Comparison of ENCODE assay signal across 10 cellular contexts in the genomic region with DNA sequence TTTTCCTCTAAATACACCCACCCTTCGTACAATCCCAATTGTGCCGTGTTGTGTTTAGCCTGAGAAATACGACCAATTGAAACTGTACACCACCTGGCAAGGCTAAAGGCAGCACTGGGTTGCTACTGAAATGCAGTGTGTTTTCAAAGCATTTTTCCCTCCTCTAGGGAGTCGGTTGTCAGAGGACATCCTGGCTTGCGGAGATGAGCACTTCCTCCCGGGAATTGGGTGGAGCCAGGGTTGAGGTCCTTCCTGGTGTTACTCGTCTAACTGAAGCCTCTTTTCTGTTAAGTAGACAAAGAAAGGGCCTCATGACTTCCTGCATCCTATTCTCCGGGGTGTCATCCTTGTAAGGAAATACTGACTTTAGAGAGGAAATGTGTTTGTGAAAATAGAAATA.
A peak's percentile ranks its signal among the peaks of the same experiment; 100 is the strongest.
DNase-seq lines count a peak whose midpoint lies in the region; ATAC-seq, FAIRE-seq and TF ChIP-seq lines count a peak whose summit lies in the region.
"Had no signal": no experiment of that assay in that cellular context is flagged by ENCODE, and none has a peak within 500 bp of the region (broad histone marks: within the 10 kb centered on the region; RNA-seq: fewer than 3 reads in every experiment).

No MANE protein-coding gene starts in this region.

- no peak overlapping the region for H3K4me3 ChIP-seq in A673 (ENCODE audit: low read depth, low read length, poor library complexity, severe bottlenecking)
- no peak overlapping the region for H3K4me3 ChIP-seq in H1 (ENCODE audit: extremely low read depth in 1 of 4, insufficient read depth in 2 of 4, low read depth in 3 of 4, low read length in 4 of 4)
- H3K4me3 ChIP-seq in mesendoderm (ENCODE audit: low read length): no peak overlapping the region
- H3K4me3 ChIP-seq in Karpas-422 (ENCODE audit: low read length): no peak overlapping the region
- no peak overlapping the region for H3K4me3 ChIP-seq in naive thymus-derived CD4-positive, alpha-beta T cell (ENCODE audit: low read length)

- H2AK5ac ChIP-seq in H1 (ENCODE audit: low read depth, low read length) (no peak overlapping the region), mesendoderm (ENCODE audit: low read length) (no peak overlapping the region)

- H3K79me2 ChIP-seq in H1 (ENCODE audit: control insufficient read depth in 1 of 2, insufficient read depth in 2 of 2, low read length in 2 of 2) (no peaks in the 10 kb centered on the region), mesendoderm (ENCODE audit: control insufficient read depth, insufficient read depth, low read length) (no peaks in the 10 kb centered on the region), Karpas-422 (ENCODE audit: low read length) (no peaks in the 10 kb centered on the region)

- no peaks in the 10 kb centered on the region for H4K20me1 ChIP-seq in H1 (replicated peaks in 1 of 2; ENCODE audit: control insufficient read depth in 1 of 2, insufficient read depth in 2 of 2, low read length in 2 of 2)
- no peaks in the 10 kb centered on the region for H4K20me1 ChIP-seq in Karpas-422 (ENCODE audit: insufficient read depth, low read depth, low read length)

- H3K9me3 ChIP-seq in A673 (ENCODE audit: low read depth, low read length, poor library complexity, severe bottlenecking): no peaks in the 10 kb centered on the region
- H3K9me3 ChIP-seq in H1 (ENCODE audit: insufficient read depth in 2 of 2, low read depth in 1 of 2, low read length in 1 of 2): no peaks in the 10 kb centered on the region
- no peaks in the 10 kb centered on the region for H3K9me3 ChIP-seq in Karpas-422 (ENCODE audit: low read length)
- H3K9me3 ChIP-seq in naive thymus-derived CD4-positive, alpha-beta T cell (ENCODE audit: control insufficient read depth in 2 of 3, low read length in 3 of 3): no peaks in the 10 kb centered on the region

- H3K4me1 ChIP-seq in A673 (ENCODE audit: insufficient read depth, low read length, poor library complexity, severe bottlenecking): peaks cover 31% of the 10 kb centered on the region
- H3K4me1 ChIP-seq in H1 (replicated peaks in 1 of 4; ENCODE audit: control insufficient read depth in 3 of 4, insufficient read depth in 4 of 4, low read length in 3 of 4): no peaks in the 10 kb centered on the region; a peak in 1 of 7 replicates
- H3K4me1 ChIP-seq in mesendoderm (ENCODE audit: control insufficient read depth, low read depth, low read length): no peaks in the 10 kb centered on the region
- H3K4me1 ChIP-seq in Karpas-422 (ENCODE audit: low read length): peaks cover 12% of the 10 kb centered on the region
- no peaks in the 10 kb centered on the region for H3K4me1 ChIP-seq in naive thymus-derived CD4-positive, alpha-beta T cell (ENCODE audit: control insufficient read depth in 2 of 2, insufficient read depth in 2 of 2, low read length in 2 of 2)

- H2AFZ ChIP-seq in H1 (ENCODE audit: low read length) (peak overlapping the region; percentile 66; the same call in 1 of the 2 replicates), Karpas-422 (ENCODE audit: low read length) (no peak overlapping the region)

- peaks cover 23 to 45% (median 25%) of the 10 kb centered on the region in 5 donors for H3K27me3 Mint-ChIP-seq in naive thymus-derived CD4-positive, alpha-beta T cell

- H4K8ac ChIP-seq in H1 (ENCODE audit: extremely low read depth, insufficient read depth, low read length) (no peak overlapping the region), mesendoderm (ENCODE audit: low read depth, low read length) (no peak overlapping the region)

- H3K27me3 ChIP-seq in A673 (replicated peaks; ENCODE audit: insufficient read depth, low read depth, low read length, poor library complexity): no peaks in the 10 kb centered on the region
- no peaks in the 10 kb centered on the region for H3K27me3 ChIP-seq in H1 (replicated peaks in 1 of 4; ENCODE audit: control insufficient read depth in 3 of 4, extremely low read depth in 1 of 4, insufficient read depth in 3 of 4, low read length in 3 of 4)
- no peaks in the 10 kb centered on the region for H3K27me3 ChIP-seq in mesendoderm (ENCODE audit: insufficient read depth, low read length, poor library complexity)
- H3K27me3 ChIP-seq in Karpas-422 (ENCODE audit: low read length): no peaks in the 10 kb centered on the region
- H3K27me3 ChIP-seq in naive thymus-derived CD4-positive, alpha-beta T cell (ENCODE audit: control insufficient read depth in 2 of 2, insufficient read depth in 2 of 2, low read length in 2 of 2): no peaks in the 10 kb centered on the region

- no peak for TF ChIP-seq POLR2A in H1 (IDR thresholded peaks at IDR 0.05; ENCODE audit: control extremely low read depth in 1 of 2, low read depth in 2 of 2, low read length in 2 of 2)

- H2BK20ac ChIP-seq in H1 (ENCODE audit: low read length): no peak overlapping the region

- H3K23me2 ChIP-seq in H1 (ENCODE audit: low read depth, low read length): no peaks in the 10 kb centered on the region

- H3K9ac ChIP-seq in H1 (replicated peaks in 1 of 4; ENCODE audit: extremely low read depth in 1 of 4, low read depth in 3 of 4, low read length in 3 of 4): no peak overlapping the region
- no peak overlapping the region for H3K9ac ChIP-seq in mesendoderm (ENCODE audit: low read length)
- H3K9ac ChIP-seq in Karpas-422 (ENCODE audit: low read length): no peak overlapping the region

- H3K27ac ChIP-seq in A673 (ENCODE audit: low read depth, low read length, poor library complexity, severe bottlenecking) (peak overlapping the region; percentile 32), H1 (ENCODE audit: low read depth, low read length) (no peak overlapping the region), mesendoderm (ENCODE audit: low read depth, low read length) (no peak overlapping the region), Karpas-422 (ENCODE audit: low read length) (no peak overlapping the region)
- no peak overlapping the region for H3K27ac ChIP-seq in naive thymus-derived CD4-positive, alpha-beta T cell (ENCODE audit: low read depth, low read length)

- H3K4me3 Mint-ChIP-seq in naive thymus-derived CD4-positive, alpha-beta T cell: no peak overlapping the region

- peaks cover 12 to 13% (median 13%) of the 10 kb centered on the region in 7 donors for H3K4me1 Mint-ChIP-seq in naive thymus-derived CD4-positive, alpha-beta T cell

- no peaks in the 10 kb centered on the region for H3K79me1 ChIP-seq in H1 (ENCODE audit: low read depth, low read length)
- H3K79me1 ChIP-seq in mesendoderm (ENCODE audit: low read length): no peaks in the 10 kb centered on the region

- H3K23ac ChIP-seq in H1 (ENCODE audit: insufficient read length) (no peak overlapping the region), mesendoderm (ENCODE audit: low read length) (no peak overlapping the region)

- no peak for TF ChIP-seq RAD21 in H1 (IDR thresholded peaks at IDR 0.05 in 1 of 2, conservative IDR thresholded peaks at IDR 0.05 in 1 of 2; ENCODE audit: low read depth in 2 of 2, low read length in 2 of 2)

- H3K4ac ChIP-seq in H1 (replicated peaks; ENCODE audit: insufficient read length, low read depth, low read length): no peak overlapping the region
- no peak overlapping the region for H3K4ac ChIP-seq in mesendoderm (ENCODE audit: low read depth, low read length)

- no peak overlapping the region for H3K56ac ChIP-seq in H1 (replicated peaks; ENCODE audit: insufficient read length, low read depth, low read length)
- no peak overlapping the region for H3K56ac ChIP-seq in mesendoderm (ENCODE audit: low read length)

- H2BK15ac ChIP-seq in H1 (ENCODE audit: low read length): no peak overlapping the region
- no peak overlapping the region for H2BK15ac ChIP-seq in mesendoderm (replicated peaks; ENCODE audit: low read depth)

- no peak overlapping the region for H3K14ac ChIP-seq in H1 (ENCODE audit: insufficient read length)

- no peak overlapping the region for H4K91ac ChIP-seq in H1 (replicated peaks; ENCODE audit: insufficient read length, low read length)

- H3K9me2 ChIP-seq in Karpas-422 (replicated peaks; ENCODE audit: insufficient read depth, low read length): no peaks in the 10 kb centered on the region

- no peak overlapping the region for H2BK12ac ChIP-seq in H1 (ENCODE audit: low read depth, low read length)

- in situ Hi-C loops in KBM-7 (cut with MboI; ENCODE audit: low pct_unique_long_range_greater_than_20kb, low sequenced_read_pairs): no loop called here

- no peaks in the 10 kb centered on the region for H3K36me3 Mint-ChIP-seq in naive thymus-derived CD4-positive, alpha-beta T cell

- H3K27ac Mint-ChIP-seq in naive thymus-derived CD4-positive, alpha-beta T cell: no peak overlapping the region

- H4K5ac ChIP-seq in H1 (ENCODE audit: insufficient read length, low read depth, low read length) (no peak overlapping the region), mesendoderm (ENCODE audit: low read length) (no peak overlapping the region)

- DNase-seq in A673 (ENCODE audit: low spot score) (peak; percentile 82), KBM-7 (peak; percentile 55), H1 (ENCODE audit: low read depth in 1 of 2, low spot score in 2 of 2) (no peak), mesendoderm (peak; percentile 22), Karpas-422 (no peak), NCI-H82 (lab: John Stamatoyannopoulos, UW) (no peak), EL (no peak)
- DNase-seq in naive thymus-derived CD4-positive, alpha-beta T cell: no peak
- DNase-seq: activated CD8-positive, alpha-beta memory T cell treated with anti-CD3 and anti-CD28 coated beads, Interleukin-2, amount 50 U/mL, for 4 hours; T-helper 9 cell had no signal

- H3K9me3 Mint-ChIP-seq in naive thymus-derived CD4-positive, alpha-beta T cell: no peaks in the 10 kb centered on the region

- H3K4me2 ChIP-seq in H1 (ENCODE audit: insufficient read depth in 1 of 2, low read depth in 2 of 2, low read length in 2 of 2) (no peak overlapping the region), mesendoderm (ENCODE audit: low read length) (no peak overlapping the region), Karpas-422 (ENCODE audit: low read depth, low read length, poor library complexity, severe bottlenecking) (no peak overlapping the region)

- TF ChIP-seq EP300 in H1 (IDR thresholded peaks at IDR 0.05; ENCODE audit: borderline replicate concordance in 1 of 2, low read depth in 2 of 2, low read length in 2 of 2): no peak

- CTCF ChIA-PET in A673 (lab: Charles Lee): no interaction called here
- CTCF ChIA-PET in H1 (lab: Charles Lee; ENCODE audit: partially characterized antibody): interaction anchor here (0.5 to 1.7 kb wide), 3 partner anchors 12 to 342 kb away, joined by 3 to 4 read pairs (median 3); no protein-coding TSS in a partner anchor
- CTCF ChIA-PET in naive thymus-derived CD4-positive, alpha-beta T cell (lab: Charles Lee): no interaction called here

- no peak for FAIRE-seq in H1 (lab: Jason Lieb, UNC)

- POLR2A ChIA-PET in A673 (lab: Charles Lee; ENCODE audit: low non-redundant PET) (no interaction called here), H1 (lab: Charles Lee; ENCODE audit: partially characterized antibody) (no interaction called here)
- POLR2A ChIA-PET in naive thymus-derived CD4-positive, alpha-beta T cell (lab: Charles Lee): no interaction called here

- ATAC-seq in naive thymus-derived CD4-positive, alpha-beta T cell: no peak

- BruUV-seq in A673 (replicated peaks; lab: Mats Ljungman, UMichigan): no TSS peak

- H2BK5ac ChIP-seq in H1 (ENCODE audit: low read depth, low read length) (no peak overlapping the region), mesendoderm (ENCODE audit: low read length) (no peak overlapping the region)

- H3K36me3 ChIP-seq in A673 (ENCODE audit: insufficient read depth, low read length, poor library complexity, severe bottlenecking): no peaks in the 10 kb centered on the region
- no peaks in the 10 kb centered on the region for H3K36me3 ChIP-seq in H1 (ENCODE audit: control insufficient read depth in 2 of 4, insufficient read depth in 4 of 4, low read length in 3 of 4)
- no peaks in the 10 kb centered on the region for H3K36me3 ChIP-seq in mesendoderm (ENCODE audit: control insufficient read depth, insufficient read depth, low read length)
- no peaks in the 10 kb centered on the region for H3K36me3 ChIP-seq in Karpas-422 (ENCODE audit: insufficient read depth, low read length)
- no peaks in the 10 kb centered on the region for H3K36me3 ChIP-seq in naive thymus-derived CD4-positive, alpha-beta T cell (ENCODE audit: control insufficient read depth in 2 of 3, insufficient read depth in 3 of 3, low read length in 3 of 3)

- 84% methylated on average over 8 of the region's 8 CpGs; no CpG with 5 or more reads in 1 of the 2 experiments for WGBS in H1 (ENCODE audit: extremely low coverage in 1 of 2, insufficient coverage in 1 of 2, insufficient read length in 1 of 2, insufficient replicate concordance in 2 of 2, low coverage in 1 of 2, low lambda C conversion rate in 2 of 2, missing lambda C conversion rate in 1 of 2), 2 experiments
- no CpG with 5 or more reads among the region's 8 CpGs for WGBS in mesendoderm (ENCODE audit: extremely low coverage, insufficient coverage, low lambda C conversion rate)

- TF ChIP-seq CTCF in A673 (conservative IDR thresholded peaks at IDR 0.05; ENCODE audit: low read depth, low read length) (no peak), H1 (IDR thresholded peaks at IDR 0.05; ENCODE audit: control extremely low read depth in 1 of 3, insufficient read depth in 1 of 3, low read depth in 1 of 3, low read length in 3 of 3) (no peak)

- H3K18ac ChIP-seq in H1 (ENCODE audit: extremely low read depth, low read length): no peak overlapping the region
- H3K18ac ChIP-seq in mesendoderm (ENCODE audit: low read length): no peak overlapping the region

- intact Hi-C loops in A673 (cut with micrococcal nuclease; ENCODE audit: unreplicated experiment): no loop called here
- intact Hi-C loops in naive thymus-derived CD4-positive, alpha-beta T cell (cut with micrococcal nuclease): no loop called here

- H2BK120ac ChIP-seq in H1 (replicated peaks; ENCODE audit: low read depth, low read length) (no peak overlapping the region), mesendoderm (ENCODE audit: low read depth, low read length) (no peak overlapping the region)

Comparison
In these comparisons a context has a peak if more than half of its experiments do, and no peak if none do; other contexts are left out.
1. DNase-seq: peak in A673 (single experiment), KBM-7 (single experiment) and mesendoderm (single experiment); none in H1 (0 of 2), Karpas-422 (single experiment), naive thymus-derived CD4-positive, alpha-beta T cell (0 of 9), NCI-H82 (single experiment) and EL (single experiment).